In the genomic region with DNA sequence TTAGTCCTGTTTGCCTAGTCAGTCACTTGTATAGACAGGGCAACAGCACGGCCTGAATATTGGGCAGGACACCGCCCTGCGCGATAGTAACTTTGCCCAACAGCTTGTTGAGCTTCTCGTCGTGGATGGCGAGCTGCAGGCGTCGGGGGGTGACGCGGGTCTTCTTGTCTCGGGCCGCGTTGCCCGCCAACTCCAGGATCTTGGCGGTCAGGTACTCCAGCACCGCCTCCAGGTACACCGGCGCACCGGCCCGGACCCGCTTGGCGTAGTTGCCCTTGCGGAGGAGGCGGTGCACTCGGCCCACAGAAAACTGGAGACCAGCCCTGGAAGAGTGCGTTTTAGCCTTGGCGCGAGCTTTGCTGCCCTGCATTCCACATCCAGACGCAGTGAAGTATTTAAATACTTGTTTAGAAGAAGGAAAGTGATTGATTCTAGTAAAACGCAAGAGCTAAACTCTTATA, we compare ENCODE assay signal across 8 cellular contexts.
DNase-seq lines count a peak whose midpoint lies in the region; ATAC-seq and TF ChIP-seq lines count a peak whose summit lies in the region.

No MANE protein-coding gene starts in this region.

- peak overlapping the region; percentile 32 for H2BK12ac ChIP-seq in trophoblast cell (ENCODE audit: low read length)

- no peaks in the 10 kb centered on the region for H3K27me3 Mint-ChIP-seq in activated T-cell treated with anti-CD3 and anti-CD28 coated beads, Interleukin-2, amount 50 U/mL, for 4 hours (ENCODE audit: low read depth)

- H2BK15ac ChIP-seq in IMR-90 (ENCODE audit: low read depth, low read length) = peak overlapping the region; percentile 87; the same call in 1 of the 3 replicates

- ATAC-seq in GM19328 (IDR thresholded peaks at IDR 0.05; ENCODE audit: unreplicated experiment) = peak; percentile 16
- peak; percentile 4 for ATAC-seq in IMR-90 (ENCODE audit: low read depth)
- ATAC-seq in activated T-cell treated with anti-CD3 and anti-CD28 coated beads, Interleukin-2, amount 50 U/mL, for 4 hours = peak; percentile 6 to 12
- ATAC-seq in foreskin keratinocyte = peak; percentile 20
- ATAC-seq in GM21381 (IDR thresholded peaks at IDR 0.05; ENCODE audit: unreplicated experiment) = no peak

- H3K36me3 ChIP-seq in IMR-90 (ENCODE audit: control insufficient read depth, insufficient read depth, low read length) (no peaks in the 10 kb centered on the region), trophoblast cell (ENCODE audit: control insufficient read depth in 1 of 2, insufficient read depth in 2 of 2, low read length in 2 of 2) (no peaks in the 10 kb centered on the region)

- peak overlapping the region; percentile 96 for H3K18ac ChIP-seq in IMR-90 (ENCODE audit: low read depth, low read length)
- H3K18ac ChIP-seq in trophoblast cell (ENCODE audit: low read length) = peak overlapping the region; percentile 96

- H3K36me3 Mint-ChIP-seq in activated T-cell treated with anti-CD3 and anti-CD28 coated beads, Interleukin-2, amount 50 U/mL, for 4 hours (ENCODE audit: insufficient read depth) = no peaks in the 10 kb centered on the region

- 3% methylated on average over 10 of the region's 31 CpGs; no CpG with 5 or more reads in 1 of the 2 experiments for WGBS in IMR-90 (ENCODE audit: extremely low coverage in 2 of 2, insufficient read length in 1 of 2), 2 experiments
- no CpG with 5 or more reads among the region's 31 CpGs for WGBS in trophoblast cell (ENCODE audit: extremely low coverage, insufficient coverage, insufficient read length)

- H3K9me3 ChIP-seq in IMR-90 (ENCODE audit: control insufficient read depth, insufficient read depth, low read length) (no peaks in the 10 kb centered on the region), trophoblast cell (ENCODE audit: insufficient read depth, low read depth, low read length) (no peaks in the 10 kb centered on the region)

- H4K8ac ChIP-seq in IMR-90 (ENCODE audit: low read depth in 2 of 2, low read length in 2 of 2) = peak overlapping the region; percentile 68 to 94
- H4K8ac ChIP-seq in trophoblast cell (ENCODE audit: low read depth, low read length) = peak overlapping the region; percentile 59

- H4K12ac ChIP-seq in trophoblast cell (ENCODE audit: low read depth, low read length) = peak overlapping the region; percentile 52

- H4K5ac ChIP-seq in IMR-90 (ENCODE audit: low read depth, low read length) = peak overlapping the region; percentile 97

- H2BK120ac ChIP-seq in IMR-90 (ENCODE audit: low read depth, low read length) (peak overlapping the region; percentile 95), trophoblast cell (ENCODE audit: insufficient read depth, low read length, poor library complexity) (peak overlapping the region; percentile 67)

- peak overlapping the region; percentile 53 for H2AK9ac ChIP-seq in IMR-90 (replicated peaks; ENCODE audit: low read depth, low read length, poor library complexity)

- no peak for TF ChIP-seq RAD21 in IMR-90 (IDR thresholded peaks at IDR 0.05; ENCODE audit: low read length)

- H3K4me3 Mint-ChIP-seq in activated T-cell treated with anti-CD3 and anti-CD28 coated beads, Interleukin-2, amount 50 U/mL, for 4 hours = no peak overlapping the region

- POLR2A ChIA-PET in IMR-90 (lab: Charles Lee; ENCODE audit: unreplicated experiment) = interaction anchor here (0.6 to 2.9 kb wide), 9 partner anchors 9 to 148 kb away, joined by 3 to 16 read pairs (median 5); a partner anchor contains a TSS

- peaks cover 17% of the 10 kb centered on the region for H3K4me1 Mint-ChIP-seq in activated T-cell treated with anti-CD3 and anti-CD28 coated beads, Interleukin-2, amount 50 U/mL, for 4 hours (ENCODE audit: low read depth)

- H3K79me1 ChIP-seq in IMR-90 (ENCODE audit: low read depth in 1 of 2, low read length in 2 of 2) = no peaks in the 10 kb centered on the region
- H3K79me1 ChIP-seq in trophoblast cell (ENCODE audit: low read length) = peaks cover 15% of the 10 kb centered on the region

- H3K4ac ChIP-seq in IMR-90 (ENCODE audit: low read depth, low read length) (peak overlapping the region; percentile 89), trophoblast cell (ENCODE audit: low read depth, low read length) (peak overlapping the region; percentile 38)

- H3K9ac ChIP-seq in IMR-90 (ENCODE audit: low read depth, low read length) (peak overlapping the region; percentile 82), trophoblast cell (ENCODE audit: low read length) (peak overlapping the region; percentile 88)

- H4K20me1 ChIP-seq in IMR-90 (ENCODE audit: insufficient read depth, low read length) = peaks cover 3% of the 10 kb centered on the region; the same call in 1 of the 2 replicates

- H3K4me3 ChIP-seq in AG09309 (ENCODE audit: control insufficient read depth, low read depth, low read length) (peak overlapping the region; percentile 54), IMR-90 (ENCODE audit: insufficient read depth, low read depth, low read length) (peak overlapping the region; percentile 68), trophoblast cell (ENCODE audit: low read depth, low read length) (peak overlapping the region; percentile 78)

- H2BK5ac ChIP-seq in IMR-90 (ENCODE audit: low read depth, low read length, poor library complexity, severe bottlenecking) (peak overlapping the region; percentile 97), trophoblast cell (ENCODE audit: low read depth, low read length, poor library complexity) (peak overlapping the region; percentile 83)

- H2BK20ac ChIP-seq in IMR-90 (ENCODE audit: low read depth, low read length) = peak overlapping the region; percentile 93

- peak overlapping the region; percentile 92 for H4K91ac ChIP-seq in IMR-90 (ENCODE audit: insufficient read depth, low read depth, low read length)
- H4K91ac ChIP-seq in trophoblast cell (ENCODE audit: low read depth, low read length) = peak overlapping the region; percentile 91

- H2AK5ac ChIP-seq in IMR-90 (ENCODE audit: low read depth, low read length) (peak overlapping the region; percentile 10; the same call in 1 of the 2 replicates), trophoblast cell (ENCODE audit: low read length) (no peak overlapping the region)

- H3K79me2 ChIP-seq in trophoblast cell (ENCODE audit: control insufficient read depth, insufficient read depth, low read length, poor library complexity) = peaks cover 6% of the 10 kb centered on the region

- H3K27me3 ChIP-seq in IMR-90 (ENCODE audit: control insufficient read depth, insufficient read depth, low read length) (no peaks in the 10 kb centered on the region), foreskin keratinocyte (no peaks in the 10 kb centered on the region), trophoblast cell (ENCODE audit: insufficient read depth, low read length) (no peaks in the 10 kb centered on the region)

- H3K9me1 ChIP-seq in IMR-90 (ENCODE audit: insufficient read depth, low read length) = no peaks in the 10 kb centered on the region

- no peak for TF ChIP-seq POLR2A in IMR-90 (IDR thresholded peaks at IDR 0.05; ENCODE audit: low read depth, low read length)

- intact Hi-C loops in IMR-90 (cut with micrococcal nuclease) = loop anchor here (1.0 to 2.0 kb wide), 2 partner anchors 47 to 68 kb away; a partner anchor contains a TSS

- H3K56ac ChIP-seq in IMR-90 (ENCODE audit: extremely low read depth, insufficient read depth, low read length) = peak overlapping the region; percentile 98

- dilution Hi-C loops in IMR-90 (cut with HindIII; ENCODE audit: low sequenced_read_pairs, unreplicated experiment) = no loop called here

- peaks cover 4% of the 10 kb centered on the region for H3K4me1 ChIP-seq in IMR-90 (ENCODE audit: control insufficient read depth, insufficient read depth, low read length)
- H3K4me1 ChIP-seq in foreskin keratinocyte = no peaks in the 10 kb centered on the region
- peaks cover 0 to 3% of the 10 kb centered on the region in 2 experiments for H3K4me1 ChIP-seq in trophoblast cell (ENCODE audit: control insufficient read depth in 1 of 2, insufficient read depth in 2 of 2, low read length in 2 of 2)

- peak overlapping the region; percentile 84 for H2AFZ ChIP-seq in IMR-90 (replicated peaks; ENCODE audit: low read length, poor library complexity)
- H2AFZ ChIP-seq in trophoblast cell (ENCODE audit: insufficient read depth, low read length, poor library complexity) = peak overlapping the region; percentile 79

- H3K14ac ChIP-seq in IMR-90 (replicated peaks; ENCODE audit: low read depth, low read length) (peak overlapping the region; percentile 27; the same call in 1 of the 2 replicates), trophoblast cell (ENCODE audit: low read length) (peak overlapping the region; percentile 89)

- BruUV-seq in IMR-90 (replicated peaks; lab: Mats Ljungman, UMichigan) = no TSS peak

- H3K27ac ChIP-seq in IMR-90 (ENCODE audit: insufficient read depth, low read length) (peak overlapping the region; percentile 75), foreskin keratinocyte (peak overlapping the region; percentile 52), trophoblast cell (ENCODE audit: low read depth, low read length) (peak overlapping the region; percentile 93)

- no peak for DNase-seq in AG09309 (ENCODE audit: low read depth)
- DNase-seq in IMR-90 = no peak
- peak; percentile 14 for DNase-seq in activated T-cell treated with anti-CD3 and anti-CD28 coated beads, Interleukin-2, amount 50 U/mL, for 4 hours
- DNase-seq in foreskin keratinocyte = no peak
- peak; percentile 45 to 75 for DNase-seq in trophoblast cell
- no peak for DNase-seq in occipital lobe (lab: John Stamatoyannopoulos, UW)

- TF ChIP-seq CTCF in AG09309 (IDR thresholded peaks at IDR 0.05; ENCODE audit: control insufficient read depth, insufficient read depth, low read depth, low read length, missing control alignments) (no peak), IMR-90 (conservative IDR thresholded peaks at IDR 0.05; ENCODE audit: low read depth, low read length) (no peak), foreskin keratinocyte (conservative IDR thresholded peaks at IDR 0.05) (no peak)

- H3K4me2 ChIP-seq in IMR-90 (ENCODE audit: low read depth, low read length) (peak overlapping the region; percentile 99), trophoblast cell (ENCODE audit: low read length) (peak overlapping the region; percentile 99)

- H3K23ac ChIP-seq in IMR-90 (ENCODE audit: low read depth, low read length) = peak overlapping the region; percentile 93; the same call in 1 of the 2 replicates
- H3K23ac ChIP-seq in trophoblast cell (ENCODE audit: low read length) = no peak overlapping the region

- CTCF ChIA-PET in IMR-90 (lab: Yijun Ruan, JAX) = interaction anchor here (0.6 to 0.7 kb wide), 2 partner anchors 9 to 1144 kb away, joined by 3 read pairs; no protein-coding TSS in a partner anchor

- in situ Hi-C loops in IMR-90 (cut with MboI; ENCODE audit: low sequenced_read_pairs) = no loop called here

- no peaks in the 10 kb centered on the region for H3K9me3 Mint-ChIP-seq in activated T-cell treated with anti-CD3 and anti-CD28 coated beads, Interleukin-2, amount 50 U/mL, for 4 hours

TF ChIP-seq in IMR-90, 13 proteins besides CTCF, POLR2A, EP300 and RAD21 (continues in another document):
- TF ChIP-seq MAFK (IDR thresholded peaks at IDR 0.05; ENCODE audit: low read depth, low read length) = no peak
- TF ChIP-seq FOS (IDR thresholded peaks at IDR 0.05; ENCODE audit: low read depth, low read length) = no peak
- no peak for TF ChIP-seq NFE2L2 (IDR thresholded peaks at IDR 0.05; ENCODE audit: low read depth, low read length)
- no peak for TF ChIP-seq RCOR1 (IDR thresholded peaks at IDR 0.05; ENCODE audit: insufficient replicate concordance, low read length)

Comparison
In these comparisons a context has a peak if more than half of its experiments do, and no peak if none do; other contexts are left out.
1. DNase-seq: peak in activated T-cell treated with anti-CD3 and anti-CD28 coated beads, Interleukin-2, amount 50 U/mL, for 4 hours (single experiment) and trophoblast cell (2 of 2); none in AG09309 (single experiment), IMR-90 (single experiment), foreskin keratinocyte (0 of 2) and occipital lobe (single experiment).
2. Peak in every context shown above with its lines, with median percentiles within 50 percentile points of each other: H3K4me3 ChIP-seq and H3K27ac ChIP-seq.